13 cellular contexts compared by ENCODE assay signal in genomic region chr12:124755801-124756148, GRCh38.
DNase-seq lines count a peak whose midpoint lies in the region; ATAC-seq, FAIRE-seq and TF ChIP-seq lines count a peak whose summit lies in the region.
"Had no signal": no experiment of that assay in that cellular context is flagged by ENCODE, and none has a peak within 500 bp of the region (broad histone marks: within the 10 kb centered on the region; RNA-seq: fewer than 3 reads in every experiment).

No MANE protein-coding gene starts in this region.

- no peak for TF ChIP-seq POLR2A in K562 (conservative IDR thresholded peaks at IDR 0.05)
- no peak for TF ChIP-seq POLR2A in HepG2 (IDR thresholded peaks at IDR 0.05; ENCODE audit: insufficient read depth in 1 of 2, low read depth in 2 of 2, low read length in 2 of 2)

- H3K4me1 ChIP-seq in GM23248 (ENCODE audit: insufficient read depth) (peaks cover 24% of the 10 kb centered on the region), K562 (replicated peaks in 1 of 2; ENCODE audit: control insufficient read depth in 2 of 2, insufficient read depth in 2 of 2, low read length in 2 of 2) (peaks cover 0 to 14% of the 10 kb centered on the region in 2 experiments; a peak in 1 of 5 replicates), HepG2 (ENCODE audit: insufficient read depth, low read length) (peaks cover 19% of the 10 kb centered on the region), stomach smooth muscle (ENCODE audit: control insufficient read depth, insufficient read depth, low read length) (peaks cover 55% of the 10 kb centered on the region)

- TF ChIP-seq EP300 in K562 (IDR thresholded peaks at IDR 0.05; ENCODE audit: low read length) (no peak), HepG2 (IDR thresholded peaks at IDR 0.05; ENCODE audit: low read depth in 2 of 2, low read length in 2 of 2) (no peak), HepG2 (CRISPR knock-in tag; IDR thresholded peaks at IDR 0.05; ENCODE audit: borderline replicate concordance) (no peak)

- intact Hi-C loops in K562 (cut with micrococcal nuclease) (no loop called here), HepG2 (cut with micrococcal nuclease; ENCODE audit: unreplicated experiment) (no loop called here)

- H3K9ac ChIP-seq in GM23248, result 0 out of 2 replicates have a peak overlapping the region, but pooled peaks have one; percentile 38
- no peak overlapping the region for H3K9ac ChIP-seq in K562 (ENCODE audit: insufficient read depth in 1 of 2, low read depth in 2 of 2, low read length in 2 of 2)
- H3K9ac ChIP-seq in HepG2 (ENCODE audit: insufficient read depth, low read depth, low read length), result no peak overlapping the region
- H3K9ac ChIP-seq in stomach smooth muscle (ENCODE audit: low read length in 2 of 2), result peak overlapping the region; percentile 40 to 72

- FAIRE-seq in K562 (lab: Jason Lieb, UNC) (no peak), HepG2 (lab: Jason Lieb, UNC) (no peak)
- FAIRE-seq: astrocyte, TTC549 had no signal

- POLR2A ChIA-PET in K562 (lab: Yijun Ruan, JAX), result interaction anchor here (1.0 kb wide), 1 partner anchor 155 kb away, joined by 3 read pairs; no protein-coding TSS in a partner anchor
- POLR2A ChIA-PET in HepG2 (lab: Yijun Ruan, JAX), result no interaction called here

- no peaks in the 10 kb centered on the region for H3K9me1 ChIP-seq in K562 (ENCODE audit: control insufficient read depth, insufficient read depth, low read length)

- TF ChIP-seq CTCF in K562 (IDR thresholded peaks at IDR 0.05 in 2 of 3, conservative IDR thresholded peaks at IDR 0.05 in 1 of 3; ENCODE audit: insufficient read depth in 2 of 3, low read depth in 1 of 3, low read length in 3 of 3) (no peak), HepG2 (CRISPR knock-in tag; IDR thresholded peaks at IDR 0.05) (no peak)

- H3K27ac ChIP-seq in GM23248 (peak overlapping the region; percentile 52; the same call in 1 of the 2 replicates), K562 (ENCODE audit: extremely low read depth, low read depth, low read length) (no peak overlapping the region), HepG2 (ENCODE audit: extremely low read length, insufficient read depth, low read length) (no peak overlapping the region), stomach smooth muscle (ENCODE audit: low read length) (peak overlapping the region; percentile 94)

- DNase-seq in GM23248, result no peak
- no peak for DNase-seq in K562 (ENCODE audit: extremely low read depth in 1 of 4, low spot score in 3 of 4)
- no peak for DNase-seq in HepG2 (ENCODE audit: low spot score)
- DNase-seq in Ammon's horn (ENCODE audit: low spot score), result no peak
- no peak for DNase-seq in DMS153 (lab: John Stamatoyannopoulos, UW)
- DNase-seq in NCI-H1105 (lab: John Stamatoyannopoulos, UW), result no peak
- no peak for DNase-seq in HPDE6-E6E7 (ENCODE audit: extremely low spot score)
- DNase-seq: activated CD8-positive, alpha-beta memory T cell treated with anti-CD3 and anti-CD28 coated beads, Interleukin-2, amount 50 U/mL, for 48 hours; NCI-H2029 treated with DMSO at 0.1 percent for 48 hours had no signal

- TF ChIP-seq RAD21 in K562 (CRISPR knock-in tag; conservative IDR thresholded peaks at IDR 0.05 in 1 of 2, IDR thresholded peaks at IDR 0.05 in 1 of 2) (no peak), HepG2 (CRISPR knock-in tag; IDR thresholded peaks at IDR 0.05) (no peak)

- no peaks in the 10 kb centered on the region for H3K79me2 ChIP-seq in GM23248 (ENCODE audit: insufficient read depth)
- no peaks in the 10 kb centered on the region for H3K79me2 ChIP-seq in K562 (ENCODE audit: control insufficient read depth, insufficient read depth, low read length)
- H3K79me2 ChIP-seq in HepG2 (ENCODE audit: insufficient read depth, low read length), result no peaks in the 10 kb centered on the region

- H3K36me3 ChIP-seq in GM23248 (ENCODE audit: low read depth) (no peaks in the 10 kb centered on the region), K562 (ENCODE audit: control insufficient read depth, insufficient read depth, low read length) (no peaks in the 10 kb centered on the region), HepG2 (replicated peaks in 1 of 2; ENCODE audit: control insufficient read depth in 1 of 2, insufficient read depth in 2 of 2, low read length in 2 of 2) (no peaks in the 10 kb centered on the region), stomach smooth muscle (ENCODE audit: control insufficient read depth in 2 of 2, insufficient read depth in 2 of 2, low read length in 2 of 2) (no peaks in the 10 kb centered on the region)
- H3K36me3 ChIP-seq: HAP-1 had no signal

- CTCF ChIA-PET in K562 (lab: Yijun Ruan, JAX; ENCODE audit: low intra/inter-chr PET ratio) (no interaction called here), HepG2 (lab: Yijun Ruan, JAX; ENCODE audit: low intra/inter-chr PET ratio, low total read pairs) (no interaction called here)

- WGBS in GM23248 (ENCODE audit: low coverage in 1 of 2, low lambda C conversion rate in 2 of 2, missing lambda C conversion rate in 2 of 2), 2 experiments, result 80 to 81% methylated on average over 8 of the region's 8 CpGs
- 7% methylated on average over 8 of the region's 8 CpGs for WGBS in K562 (ENCODE audit: insufficient coverage, low coverage, missing lambda C conversion rate)
- WGBS in HepG2 (ENCODE audit: low lambda C conversion rate), result 80% methylated on average over 4 of the region's 8 CpGs

- H4K20me1 ChIP-seq in GM23248 (ENCODE audit: insufficient read depth), result no peaks in the 10 kb centered on the region
- H4K20me1 ChIP-seq in K562 (replicated peaks; ENCODE audit: control insufficient read depth, insufficient read depth, low read length), result no peaks in the 10 kb centered on the region; the same call in 1 of the 2 replicates
- H4K20me1 ChIP-seq in HepG2 (ENCODE audit: insufficient read depth, low read length), result no peaks in the 10 kb centered on the region

- peaks cover 22% of the 10 kb centered on the region for H3F3A ChIP-seq in GM23248 (ENCODE audit: insufficient read depth)

- H3K4me2 ChIP-seq in GM23248 (ENCODE audit: unreplicated experiment) (peak overlapping the region; percentile 46), K562 (ENCODE audit: insufficient read depth, low read length) (no peak overlapping the region), HepG2 (ENCODE audit: low read depth, low read length) (no peak overlapping the region)

- H3K27me3 ChIP-seq in GM23248 (replicated peaks; ENCODE audit: insufficient read depth) (no peaks in the 10 kb centered on the region), K562 (ENCODE audit: control insufficient read depth in 2 of 2, insufficient read depth in 2 of 2, low read length in 2 of 2) (peaks cover 63 to 91% of the 10 kb centered on the region in 2 experiments), HepG2 (ENCODE audit: control insufficient read depth in 1 of 2, insufficient read depth in 2 of 2, low read length in 2 of 2) (peaks cover 5 to 59% of the 10 kb centered on the region in 2 experiments; a peak in 4 of 5 replicates), stomach smooth muscle (ENCODE audit: control insufficient read depth in 1 of 2, insufficient read depth in 2 of 2, low read length in 2 of 2) (no peaks in the 10 kb centered on the region)

- H2AFZ ChIP-seq in GM23248 (peak overlapping the region; percentile 80), K562 (ENCODE audit: low read depth, low read length) (no peak overlapping the region), HepG2 (ENCODE audit: low read length) (no peak overlapping the region)

- BruUV-seq in K562 (replicated peaks; lab: Mats Ljungman, UMichigan) (no TSS peak), HepG2 (replicated peaks; lab: Mats Ljungman, UMichigan) (no TSS peak)

- no peaks in the 10 kb centered on the region for H3K9me3 ChIP-seq in GM23248 (ENCODE audit: low read depth)
- H3K9me3 ChIP-seq in K562 (replicated peaks; ENCODE audit: control insufficient read depth, insufficient read depth, low read depth, low read length), result peaks cover 10% of the 10 kb centered on the region
- H3K9me3 ChIP-seq in HepG2 (ENCODE audit: low read length), result no peaks in the 10 kb centered on the region; the same call in 1 of the 2 replicates
- peaks cover 0 to 3% of the 10 kb centered on the region in 2 donors for H3K9me3 ChIP-seq in stomach smooth muscle (ENCODE audit: control insufficient read depth in 2 of 2, low read length in 2 of 2)
- H3K9me3 ChIP-seq: HAP-1 had no signal

- in situ Hi-C loops in GM23248 (cut with MboI) (no loop called here), K562 (cut with MboI) (no loop called here), HepG2 (cut with HindIII; ENCODE audit: extremely low pct_ligation_motif_present, low pct_unique_long_range_greater_than_20kb) (no loop called here)

- ATAC-seq in K562 (no peak), HepG2 (no peak)

- H3K4me3 ChIP-seq in GM23248, result no peak overlapping the region
- H3K4me3 ChIP-seq in K562, result no peak overlapping the region
- no peak overlapping the region for H3K4me3 ChIP-seq in HepG2 (replicated peaks in 1 of 3; ENCODE audit: insufficient read depth in 1 of 3, low read depth in 2 of 3, low read length in 3 of 3)
- peak overlapping the region in 1 of 2 donors; percentile 49 for H3K4me3 ChIP-seq in stomach smooth muscle (ENCODE audit: low read length in 2 of 2)
- H3K4me3 ChIP-seq: HAP-1 had no signal

- H3K9me2 ChIP-seq in GM23248 (ENCODE audit: insufficient read depth), result no peaks in the 10 kb centered on the region

TF ChIP-seq in K562, 482 proteins besides CTCF, POLR2A, EP300 and RAD21 (continues in another document):
- TF ChIP-seq ZNF277 (CRISPR knock-in tag; IDR thresholded peaks at IDR 0.05; ENCODE audit: borderline replicate concordance) (no peak), RBM25 (IDR thresholded peaks at IDR 0.05; ENCODE audit: low read depth, low read length, severe bottlenecking) (peak; percentile 52)

TF ChIP-seq in HepG2, 621 proteins besides CTCF, POLR2A, EP300 and RAD21:
- peak; percentile 85 for TF ChIP-seq ZNF629 (CRISPR knock-in tag; conservative IDR thresholded peaks at IDR 0.05)
- TF ChIP-seq NFYC (CRISPR knock-in tag; IDR thresholded peaks at IDR 0.05), result no peak
- TF ChIP-seq TCF12 (IDR thresholded peaks at IDR 0.05), result no peak
- no peak for TF ChIP-seq TCF12 (CRISPR knock-in tag; IDR thresholded peaks at IDR 0.05)

Comparison
In these comparisons a context has a peak if more than half of its experiments do, and no peak if none do; other contexts are left out.
1. H3K27ac ChIP-seq: peak in GM23248 (single experiment) and stomach smooth muscle (single experiment); none in K562 (single experiment) and HepG2 (single experiment).
2. H3K9ac ChIP-seq: peak in GM23248 (single experiment) and stomach smooth muscle (2 of 2); none in K562 (0 of 2) and HepG2 (single experiment).